17 cellular contexts compared by ENCODE assay signal in genomic region chr4:41205130-41205529, GRCh38. TPM values are rescaled to one million over a fixed set of nuclear protein-coding genes. Genes with fewer than 3 reads are reported as not detected.
DNase-seq lines count a peak whose midpoint lies in the region; ATAC-seq, FAIRE-seq and TF ChIP-seq lines count a peak whose summit lies in the region.
"Had no signal": no experiment of that assay in that cellular context is flagged by ENCODE, and none has a peak within 500 bp of the region (broad histone marks: within the 10 kb centered on the region; RNA-seq: fewer than 3 reads in every experiment).

No MANE protein-coding gene starts in this region.

- peaks cover 21% of the 10 kb centered on the region for H3K27me3 Mint-ChIP-seq in activated T-cell treated with anti-CD3 and anti-CD28 coated beads, Interleukin-2, amount 50 U/mL, for 4 hours (ENCODE audit: low read depth)
- H3K27me3 Mint-ChIP-seq in CD4-positive, alpha-beta T cell, result peaks cover 65% of the 10 kb centered on the region

- ATAC-seq in A549 (no peak), GM21528 (IDR thresholded peaks at IDR 0.05; ENCODE audit: low FRiP score, unreplicated experiment) (no peak)
- ATAC-seq in activated T-cell treated with anti-CD3 and anti-CD28 coated beads, Interleukin-2, amount 50 U/mL, for 4 hours, result no peak
- no peak for ATAC-seq in CD4-positive, alpha-beta T cell (ENCODE audit: poor library complexity)
- ATAC-seq: naive thymus-derived CD4-positive, alpha-beta T cell; stimulated activated naive CD8-positive, alpha-beta T cell treated with anti-CD3 and anti-CD28 coated beads, Interleukin-15, Interleukin-2, amounts not matched to agents 100 U/mL and 50 U/mL, for 24 hours had no signal

- H3K36me3 ChIP-seq in osteoblast (ENCODE audit: insufficient read depth, low read length), result no peaks in the 10 kb centered on the region

- TF ChIP-seq POLR2A in A549 (IDR thresholded peaks at IDR 0.05; ENCODE audit: low read length) (no peak), H54 (IDR thresholded peaks at IDR 0.05; ENCODE audit: low read depth, low read length) (no peak)

- no peaks in the 10 kb centered on the region for H3K36me3 Mint-ChIP-seq in activated T-cell treated with anti-CD3 and anti-CD28 coated beads, Interleukin-2, amount 50 U/mL, for 4 hours (ENCODE audit: insufficient read depth)
- no peaks in the 10 kb centered on the region for H3K36me3 Mint-ChIP-seq in CD4-positive, alpha-beta T cell (ENCODE audit: low read depth)
- H3K36me3 Mint-ChIP-seq: naive thymus-derived CD4-positive, alpha-beta T cell had no signal

- WGBS in A549 (ENCODE audit: missing lambda C conversion rate), result 86% methylated on average over 3 of the region's 3 CpGs

- H3K4me2 ChIP-seq in A549 (peak overlapping the region; percentile 43; the same call in 2 of the 3 replicates), osteoblast (ENCODE audit: insufficient read depth, low read length) (peak overlapping the region; percentile 49)

- TF ChIP-seq CTCF in A549 (IDR thresholded peaks at IDR 0.05) (no peak), osteoblast (IDR thresholded peaks at IDR 0.05; ENCODE audit: extremely low read depth, low read depth, low read length) (no peak)
- no peak for TF ChIP-seq CTCF in CD4-positive, alpha-beta T cell (IDR thresholded peaks at IDR 0.05)

- H3K9me3 ChIP-seq in A549 (no peaks in the 10 kb centered on the region), osteoblast (ENCODE audit: low read depth, low read length) (no peaks in the 10 kb centered on the region)
- H3K9me3 ChIP-seq in CD4-positive, alpha-beta T cell (ENCODE audit: control insufficient read depth, low read length), result no peaks in the 10 kb centered on the region

- H3K79me2 ChIP-seq in osteoblast (ENCODE audit: insufficient read depth, low read length), result peaks cover 88% of the 10 kb centered on the region

- H3K4me1 ChIP-seq in A549, result peaks cover 23% of the 10 kb centered on the region
- peaks cover 82% of the 10 kb centered on the region for H3K4me1 ChIP-seq in osteoblast (ENCODE audit: insufficient read depth, low read length)

- H3K27ac Mint-ChIP-seq in CD4-positive, alpha-beta T cell, result no peak overlapping the region
- H3K27ac Mint-ChIP-seq: activated T-helper 2 cell treated with anti-CD3 and anti-CD28 coated beads, Interferon-gamma antibody, Interleukin-2, Interleukin-4, amounts not matched to agents 10 μg/mL and 5 μg/mL and 100 μg/mL, durations not matched to agents 14 hours and 24 hours and 36 hours; naive thymus-derived CD4-positive, alpha-beta T cell had no signal

- no peak for TF ChIP-seq EP300 in A549 (IDR thresholded peaks at IDR 0.05)

- TF ChIP-seq RAD21 in A549 (conservative IDR thresholded peaks at IDR 0.05 in 1 of 2, IDR thresholded peaks at IDR 0.05 in 1 of 2), result no peak

- DNase-seq in A549 (ENCODE audit: low read depth in 1 of 2, low spot score in 1 of 2) (no peak), NCI-H69 (lab: John Stamatoyannopoulos, UW) (peak; percentile 12), dermis blood vessel endothelial cell (peak; percentile 58), osteoblast (ENCODE audit: insufficient read length, low spot score, missing footprints) (no peak), H54 (ENCODE audit: insufficient read length, low spot score) (no peak)
- DNase-seq in activated T-cell treated with anti-CD3 and anti-CD28 coated beads, Interleukin-2, amount 50 U/mL, for 4 hours, result no peak
- no peak for DNase-seq in CD4-positive, alpha-beta T cell
- DNase-seq: activated CD4-positive, CD25-positive, alpha-beta regulatory T cell treated with anti-CD3 and anti-CD28 coated beads, Interleukin-2, amount 50 U/mL, for 72 hours; naive thymus-derived CD4-positive, alpha-beta T cell; NCI-H2029; NCI-H446 treated with DMSO at 0.1 percent for 48 hours; SHP77 treated with DMSO at 0.1 percent for 48 hours; stimulated activated naive CD8-positive, alpha-beta T cell treated with anti-CD3 and anti-CD28 coated beads, Interleukin-15, Interleukin-2, amounts not matched to agents 100 U/mL and 50 U/mL, for 24 hours had no signal

- no peak overlapping the region for H2AFZ ChIP-seq in osteoblast (ENCODE audit: low read length)

- peaks cover 2% of the 10 kb centered on the region for H4K20me1 ChIP-seq in osteoblast (ENCODE audit: insufficient read depth, low read length)

- H3K4me1 Mint-ChIP-seq in activated T-cell treated with anti-CD3 and anti-CD28 coated beads, Interleukin-2, amount 50 U/mL, for 4 hours (ENCODE audit: low read depth), result no peaks in the 10 kb centered on the region
- no peaks in the 10 kb centered on the region for H3K4me1 Mint-ChIP-seq in CD4-positive, alpha-beta T cell (ENCODE audit: low read depth)
- H3K4me1 Mint-ChIP-seq: central memory CD8-positive, alpha-beta T cell had no signal

- no peak overlapping the region for H3K4me3 ChIP-seq in A549
- no peak overlapping the region for H3K4me3 ChIP-seq in osteoblast (ENCODE audit: insufficient read depth, low read length)

- peak overlapping the region in 1 of 2 experiments; percentile 50; a peak in 1 of 6 replicates for H3K27ac ChIP-seq in A549
- H3K27ac ChIP-seq in osteoblast (ENCODE audit: low read depth, low read length), result peak overlapping the region; percentile 89
- H3K27ac ChIP-seq in CD4-positive, alpha-beta T cell (ENCODE audit: low read depth, low read length), result no peak overlapping the region

- POLR2A ChIA-PET in A549 (lab: Yijun Ruan, JAX), result interaction anchor here (0.9 to 1.3 kb wide), 2 partner anchors 9 to 17 kb away, joined by 3 read pairs; partner anchors contain the start of gene APBB2
- POLR2A ChIA-PET in CD4-positive, alpha-beta T cell (lab: Charles Lee), result no interaction called here

- FAIRE-seq in A549 (lab: Jason Lieb, UNC) (no peak), H54 (lab: Jason Lieb, UNC) (no peak)
- FAIRE-seq: H1 had no signal

- CTCF ChIA-PET in A549 (lab: Yijun Ruan, JAX), result interaction anchor here (0.9 to 5.5 kb wide), 6 partner anchors 8 to 296 kb away, joined by 3 to 32 read pairs (median 4); partner anchors contain the start of gene APBB2
- CTCF ChIA-PET in CD4-positive, alpha-beta T cell (lab: Charles Lee), result no interaction called here

- intact Hi-C loops in CD4-positive, alpha-beta T cell (cut with DNase I, micrococcal nuclease), result no loop called here

- H3K4me3 Mint-ChIP-seq in activated T-cell treated with anti-CD3 and anti-CD28 coated beads, Interleukin-2, amount 50 U/mL, for 4 hours, result no peak overlapping the region
- H3K4me3 Mint-ChIP-seq in CD4-positive, alpha-beta T cell, result no peak overlapping the region
- H3K4me3 Mint-ChIP-seq: central memory CD8-positive, alpha-beta T cell; naive thymus-derived CD4-positive, alpha-beta T cell had no signal

- H3K27me3 ChIP-seq in osteoblast (ENCODE audit: insufficient read depth, low read length), result no peaks in the 10 kb centered on the region
- no peaks in the 10 kb centered on the region for H3K27me3 ChIP-seq in CD4-positive, alpha-beta T cell (ENCODE audit: control insufficient read depth, insufficient read depth, low read length)

- no peaks in the 10 kb centered on the region for H3K9me3 Mint-ChIP-seq in activated T-cell treated with anti-CD3 and anti-CD28 coated beads, Interleukin-2, amount 50 U/mL, for 4 hours
- no peaks in the 10 kb centered on the region for H3K9me3 Mint-ChIP-seq in CD4-positive, alpha-beta T cell
- H3K9me3 Mint-ChIP-seq: activated T-helper 2 cell treated with anti-CD3 and anti-CD28 coated beads, Interferon-gamma antibody, Interleukin-2, Interleukin-4, amounts not matched to agents 10 μg/mL and 5 μg/mL and 100 μg/mL, durations not matched to agents 14 hours and 24 hours and 36 hours had no signal

TF ChIP-seq in A549, 52 proteins besides CTCF, POLR2A, EP300 and RAD21 (continues in another document):
- TF ChIP-seq CBX2 (IDR thresholded peaks at IDR 0.05; ENCODE audit: borderline replicate concordance, low read depth), result no peak
- TF ChIP-seq CHD4 (IDR thresholded peaks at IDR 0.05; ENCODE audit: borderline replicate concordance), result no peak
- no peak for TF ChIP-seq SREBF2 (IDR thresholded peaks at IDR 0.05)
- no peak for TF ChIP-seq FOXS1 (CRISPR knock-in tag; IDR thresholded peaks at IDR 0.05)
- no peak for TF ChIP-seq HEYL (CRISPR knock-in tag; IDR thresholded peaks at IDR 0.05)
- TF ChIP-seq PBX3 (IDR thresholded peaks at IDR 0.05), result no peak
- no peak for TF ChIP-seq BHLHE40 (IDR thresholded peaks at IDR 0.05; ENCODE audit: low read depth, low read length)
- no peak for TF ChIP-seq KDM5A (IDR thresholded peaks at IDR 0.05)
- TF ChIP-seq POLR2AphosphoS2 (conservative IDR thresholded peaks at IDR 0.05; ENCODE audit: low read length), result no peak
- TF ChIP-seq ZC3H11A (IDR thresholded peaks at IDR 0.05), result no peak

RNA-seq across cellular contexts. Expression of gene APBB2, which starts 9.2 kb away (rescaled TPM):
- polyA plus RNA-seq in A549 (2011; rRNA removed), result 31.3 and 31.9 TPM in 2 replicates
- polyA plus RNA-seq in A549 (2012; cell fraction: cytosol; rRNA removed), result 12.3 and 12.9 TPM in 2 replicates
- polyA plus RNA-seq in A549 (2012; cell fraction: nucleus; rRNA removed), result 12.0 and 15.6 TPM in 2 replicates
- 8.3 to 9.9 TPM (median 9.6 TPM) in 3 replicates for polyA plus RNA-seq in A549 (2017; fragmentation: RNase III; extraction: RNeasy Plus Mini Kit Qiagen cat#74134 plus additional on column Dnase treatment)
- polyA minus RNA-seq in A549 (2011; rRNA and poly(A)+ RNA removed), result 54.3 and 57.4 TPM in 2 replicates
- 88.2 and 118 TPM in 2 replicates for total RNA-seq in dermis blood vessel endothelial cell
- total RNA-seq in osteoblast, result 89.0 and 92.3 TPM in 2 replicates
- 1 to 10 TPM; 1.1 to 2.2 (median 1.2) TPM for total RNA-seq in activated T-cell treated with anti-CD3 and anti-CD28 coated beads, Interleukin-2, amount 50 U/mL, for 4 hours
- total RNA-seq in CD4-positive, alpha-beta T cell, result under 1 TPM in 1 of 2 experiments, not detected in 1; 0.22 TPM
- polyA plus RNA-seq: naive thymus-derived CD4-positive, alpha-beta T cell had no signal

RNA-seq across cellular contexts. Expression of gene UCHL1, which starts 51.6 kb away (rescaled TPM):
- polyA plus RNA-seq in A549 (2011; rRNA removed) (1,819 and 1,981 TPM in 2 replicates), A549 (2017; fragmentation: RNase III; extraction: RNeasy Plus Mini Kit Qiagen cat#74134 plus additional on column Dnase treatment) (953 to 989 TPM (median 980 TPM) in 3 replicates)
- polyA plus RNA-seq in A549 (2012; cell fraction: cytosol; rRNA removed), result 1,534 and 1,760 TPM in 2 replicates
- polyA plus RNA-seq in A549 (2012; cell fraction: nucleus; rRNA removed), result 2,660 and 5,319 TPM in 2 replicates
- 406 and 486 TPM in 2 replicates for polyA minus RNA-seq in A549 (2011; rRNA and poly(A)+ RNA removed)
- total RNA-seq in dermis blood vessel endothelial cell (235 and 251 TPM in 2 replicates), osteoblast (258 and 348 TPM in 2 replicates)
- 1 to 10 TPM; 2.9 to 9.3 (median 4.7) TPM for total RNA-seq in activated T-cell treated with anti-CD3 and anti-CD28 coated beads, Interleukin-2, amount 50 U/mL, for 4 hours
- total RNA-seq in CD4-positive, alpha-beta T cell, result not detected
- polyA plus RNA-seq: naive thymus-derived CD4-positive, alpha-beta T cell had no signal

Comparison
In these comparisons a context has a peak if more than half of its experiments do, and no peak if none do; other contexts are left out.
1. DNase-seq: peak in NCI-H69 (single experiment) and dermis blood vessel endothelial cell (single experiment); none in A549 (0 of 2), osteoblast (single experiment), activated T-cell treated with anti-CD3 and anti-CD28 coated beads, Interleukin-2, amount 50 U/mL, for 4 hours (single experiment), CD4-positive, alpha-beta T cell (0 of 10) and H54 (single experiment).
2. RNA of gene APBB2, which starts 9.2 kb away (total RNA-seq): 89.0 to 92.3 TPM in osteoblast and 88.2 to 118 TPM in dermis blood vessel endothelial cell; 1.1 to 2.2 TPM in activated T-cell treated with anti-CD3 and anti-CD28 coated beads, Interleukin-2, amount 50 U/mL, for 4 hours and 0.22 TPM in CD4-positive, alpha-beta T cell; every median in the first group is over 10 times any median in the second.
3. RNA of gene UCHL1, which starts 51.6 kb away (total RNA-seq): 258 to 348 TPM in osteoblast and 235 to 251 TPM in dermis blood vessel endothelial cell; 2.9 to 9.3 TPM in activated T-cell treated with anti-CD3 and anti-CD28 coated beads, Interleukin-2, amount 50 U/mL, for 4 hours and not detected in CD4-positive, alpha-beta T cell; every median in the first group is over 10 times any median in the second.